17 cellular contexts compared by ENCODE assay signal in the genomic region with DNA sequence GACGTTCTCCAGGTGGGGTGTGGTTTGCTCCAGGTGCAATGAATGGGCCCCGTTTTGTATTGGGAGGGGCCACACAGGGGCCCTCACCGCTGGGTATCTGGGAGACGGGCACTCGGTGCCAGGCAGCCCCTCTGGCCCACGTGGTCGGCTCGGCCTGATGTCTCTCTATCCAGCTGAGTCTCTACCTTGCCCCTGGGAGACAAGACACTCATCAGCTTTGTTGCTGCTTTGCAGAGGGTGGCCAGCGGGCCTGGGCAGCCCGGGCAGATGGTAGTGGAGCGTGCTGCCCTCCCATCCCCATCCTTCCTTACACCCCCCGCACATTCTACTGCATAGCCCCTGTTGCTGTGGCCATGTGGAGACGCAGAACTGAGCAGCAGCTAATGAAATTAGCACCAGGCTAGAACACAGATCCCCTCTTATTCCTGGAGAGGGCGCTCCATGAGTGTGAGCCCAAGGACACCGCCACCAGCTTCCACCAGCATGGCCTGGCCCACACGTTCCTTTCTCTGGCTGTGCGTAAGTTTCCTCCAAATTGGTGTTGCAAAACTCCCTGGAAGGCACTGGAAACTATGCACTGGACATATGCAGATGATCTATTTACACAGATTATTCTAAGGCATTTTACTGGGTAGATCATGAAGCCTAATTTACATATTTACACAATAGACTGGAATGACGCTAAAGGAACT.
DNase-seq lines count a peak whose midpoint lies in the region; ATAC-seq, FAIRE-seq and TF ChIP-seq lines count a peak whose summit lies in the region.
"Had no signal": no experiment of that assay in that cellular context is flagged by ENCODE, and none has a peak within 500 bp of the region (broad histone marks: within the 10 kb centered on the region; RNA-seq: fewer than 3 reads in every experiment).

No MANE protein-coding gene starts in this region.

- H3K36me3 ChIP-seq in A673 (ENCODE audit: insufficient read depth, low read length, poor library complexity, severe bottlenecking): no peaks in the 10 kb centered on the region
- H3K36me3 ChIP-seq in H7 (replicated peaks; ENCODE audit: control insufficient read depth, insufficient read depth, low read length): no peaks in the 10 kb centered on the region
- H3K36me3 ChIP-seq in kidney (ENCODE audit: control insufficient read depth in 1 of 2, insufficient read depth in 2 of 2, low read length in 2 of 2): peaks cover 0 to 2% of the 10 kb centered on the region in 2 donors
- H3K36me3 ChIP-seq: BLaER1 had no signal

- CTCF ChIA-PET in A673 (lab: Charles Lee): interaction anchor here (0.6 kb wide), 1 partner anchor 54 kb away, joined by 3 read pairs; no protein-coding TSS in a partner anchor

- POLR2A ChIA-PET in A673 (lab: Charles Lee; ENCODE audit: low non-redundant PET): interaction anchor here (0.7 kb wide), 1 partner anchor 253 kb away, joined by 3 read pairs; no protein-coding TSS in a partner anchor

- H3K4me3 ChIP-seq in A673 (ENCODE audit: low read depth, low read length, poor library complexity, severe bottlenecking) (no peak overlapping the region), H7 (ENCODE audit: insufficient read depth, low read depth, low read length) (no peak overlapping the region), kidney (ENCODE audit: low read length in 2 of 2) (no peak overlapping the region)
- H3K4me3 ChIP-seq: BLaER1 had no signal

- FAIRE-seq in kidney (lab: Jason Lieb, UNC): no peak
- FAIRE-seq: G401.6 had no signal

- H3K4me1 ChIP-seq in A673 (ENCODE audit: insufficient read depth, low read length, poor library complexity, severe bottlenecking): peaks cover 3% of the 10 kb centered on the region
- H3K4me1 ChIP-seq in kidney (ENCODE audit: control insufficient read depth in 1 of 2, insufficient read depth in 1 of 2, low read depth in 1 of 2, low read length in 2 of 2): no peaks in the 10 kb centered on the region
- H3K4me1 ChIP-seq: BLaER1 had no signal

- H3K9ac ChIP-seq in kidney (ENCODE audit: low read length in 2 of 2): no peak overlapping the region
- H3K9ac ChIP-seq: BLaER1 had no signal

- BruUV-seq in A673 (replicated peaks; lab: Mats Ljungman, UMichigan): no TSS peak

- H3K27me3 ChIP-seq in A673 (replicated peaks; ENCODE audit: insufficient read depth, low read depth, low read length, poor library complexity): no peaks in the 10 kb centered on the region
- H3K27me3 ChIP-seq in H7 (ENCODE audit: control insufficient read depth, insufficient read depth, low read length): no peaks in the 10 kb centered on the region
- H3K27me3 ChIP-seq: BLaER1 had no signal

- H3K9me3 ChIP-seq in A673 (ENCODE audit: low read depth, low read length, poor library complexity, severe bottlenecking) (no peaks in the 10 kb centered on the region), kidney (ENCODE audit: control insufficient read depth in 1 of 2, low read length in 2 of 2) (no peaks in the 10 kb centered on the region)

- TF ChIP-seq CTCF in A673 (conservative IDR thresholded peaks at IDR 0.05; ENCODE audit: low read depth, low read length) (peak; percentile 49), kidney (IDR thresholded peaks at IDR 0.05; ENCODE audit: borderline replicate concordance, extremely low read depth, insufficient read depth) (no peak)

- DNase-seq in A673 (ENCODE audit: low spot score) (peak; percentile 40), H7 (peak; percentile 87), SKM-1 (lab: John Stamatoyannopoulos, UW; ENCODE audit: unreplicated experiment) (peak; percentile 1), kidney (peak; percentile 38), HuH-7.5 (ENCODE audit: low spot score) (no peak)
- DNase-seq in activated effector memory CD4-positive, alpha-beta T cell treated with anti-CD3 and anti-CD28 coated beads, Interleukin-2, amount 50 U/mL, for 16 hours: no peak
- DNase-seq: activated CD4-positive, alpha-beta T cell treated with anti-CD3 and anti-CD28 coated beads, Interleukin-2, amount 10 ng/mL, durations not matched to agents 24 days and 14 days; activated T-cell treated with anti-CD3 and anti-CD28 coated beads, Interleukin-2, amount 50 U/mL, for 72 hours; foreskin melanocyte; IMR-90; NCI-H2029 treated with DMSO at 0.1 percent for 48 hours; stimulated activated CD4-positive, alpha-beta T cell treated with anti-CD3 and anti-CD28 coated beads, Interleukin-2, amount 100 ng/mL, for 48 hours; stimulated activated naive CD4-positive, alpha-beta T cell had no signal

- H3K27ac ChIP-seq in A673 (ENCODE audit: low read depth, low read length, poor library complexity, severe bottlenecking) (no peak overlapping the region), kidney (ENCODE audit: low read depth in 2 of 2, low read length in 2 of 2) (no peak overlapping the region)
- H3K27ac ChIP-seq: BLaER1 had no signal

- ATAC-seq in GM21360 (IDR thresholded peaks at IDR 0.05; ENCODE audit: unreplicated experiment) (no peak), HG02970 (IDR thresholded peaks at IDR 0.05; ENCODE audit: low FRiP score, unreplicated experiment) (no peak)
- ATAC-seq: activated T-cell treated with anti-CD3 and anti-CD28 coated beads, Interleukin-2, amount 50 U/mL, for 72 hours had no signal

- intact Hi-C loops in A673 (cut with micrococcal nuclease; ENCODE audit: unreplicated experiment) (no loop called here), kidney (cut with DNase I) (no loop called here)

Comparison
In these comparisons a context has a peak if more than half of its experiments do, and no peak if none do; other contexts are left out.
1. DNase-seq: peak in A673 (single experiment), H7 (single experiment), SKM-1 (single experiment) and kidney (single experiment); none in HuH-7.5 (single experiment) and activated effector memory CD4-positive, alpha-beta T cell treated with anti-CD3 and anti-CD28 coated beads, Interleukin-2, amount 50 U/mL, for 16 hours (single experiment).